ENCODE assay signal across 12 cellular contexts in the genomic region with DNA sequence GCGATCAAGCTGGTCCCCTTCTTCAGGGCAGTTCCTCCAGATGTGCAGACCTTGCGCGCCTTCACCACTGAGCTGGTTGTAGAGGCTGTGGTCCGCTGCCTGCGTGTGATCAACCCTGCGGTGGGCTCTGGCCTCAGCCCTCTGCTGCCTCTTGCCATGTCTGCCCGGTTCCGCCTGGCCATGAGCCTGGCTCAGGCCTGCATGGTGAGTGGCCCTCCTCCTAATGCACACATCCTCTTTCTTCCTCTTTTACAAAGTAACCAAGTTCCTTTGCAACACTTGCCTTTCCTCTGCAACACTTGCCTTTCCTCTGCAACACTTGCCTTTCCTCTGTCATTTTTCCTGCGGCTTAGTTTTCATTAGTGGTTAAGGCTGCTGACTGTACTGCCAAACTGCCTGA. TPM values are rescaled to one million over a fixed set of nuclear protein-coding genes. Genes with fewer than 3 reads are reported as not detected.
DNase-seq lines count a peak whose midpoint lies in the region; ATAC-seq and TF ChIP-seq lines count a peak whose summit lies in the region.
"Had no signal": no experiment of that assay in that cellular context is flagged by ENCODE, and none has a peak within 500 bp of the region (broad histone marks: within the 10 kb centered on the region; RNA-seq: fewer than 3 reads in every experiment).

No MANE protein-coding gene starts in this region.

- H3K9ac ChIP-seq in colonic mucosa (ENCODE audit: low read depth in 2 of 2, low read length in 2 of 2) = no peak overlapping the region

- DNase-seq in Caco-2 (no peak), HFFc6 (no peak), WTC11 (ENCODE audit: low spot score) (no peak), A673 (ENCODE audit: low spot score) (no peak), cerebellar nuclear complex (lab: John Stamatoyannopoulos, UW) (no peak), colonic mucosa (no peak), AG08395 (ENCODE audit: low spot score) (no peak)
- peak in 1 of 10 donors; percentile 4 for DNase-seq in naive thymus-derived CD8-positive, alpha-beta T cell
- DNase-seq: foreskin fibroblast, left ventricle myocardium inferior, NCI-H2029 had no signal

- ATAC-seq in WTC11 = no peak
- ATAC-seq in naive thymus-derived CD8-positive, alpha-beta T cell = no peak

- H3K4me3 ChIP-seq in Caco-2 (ENCODE audit: low read depth, low read length) = no peak overlapping the region
- no peak overlapping the region for H3K4me3 ChIP-seq in A673 (ENCODE audit: low read depth, low read length, poor library complexity, severe bottlenecking)
- H3K4me3 ChIP-seq in colonic mucosa = no peak overlapping the region
- H3K4me3 ChIP-seq: left ventricle myocardium inferior had no signal

- H3K4me3 Mint-ChIP-seq in Caco-2 (ENCODE audit: unreplicated experiment) (peak overlapping the region; percentile 96), HFFc6 (peak overlapping the region; percentile 98), WTC11 (peak overlapping the region; percentile 20)
- H3K4me3 Mint-ChIP-seq in naive thymus-derived CD8-positive, alpha-beta T cell = peak overlapping the region; percentile 52 to 95 (median 92)

- H3K4me1 Mint-ChIP-seq in Caco-2 (ENCODE audit: low read depth, unreplicated experiment) (no peaks in the 10 kb centered on the region), HFFc6 (ENCODE audit: low read depth) (0 out of 2 replicates have a peak, but pooled peaks cover 5% of the 10 kb centered on the region), WTC11 (no peaks in the 10 kb centered on the region)
- peaks cover 14 to 35% (median 26%) of the 10 kb centered on the region in 4 donors for H3K4me1 Mint-ChIP-seq in naive thymus-derived CD8-positive, alpha-beta T cell

- H3K9me3 ChIP-seq in Caco-2 = no peaks in the 10 kb centered on the region
- no peaks in the 10 kb centered on the region for H3K9me3 ChIP-seq in A673 (ENCODE audit: low read depth, low read length, poor library complexity, severe bottlenecking)
- H3K9me3 ChIP-seq in colonic mucosa = no peaks in the 10 kb centered on the region
- H3K9me3 ChIP-seq: left ventricle myocardium inferior had no signal

- POLR2A ChIA-PET in Caco-2 (lab: Charles Lee) (no interaction called here), WTC11 (lab: Charles Lee) (no interaction called here), A673 (lab: Charles Lee; ENCODE audit: low non-redundant PET) (no interaction called here)
- POLR2A ChIA-PET in naive thymus-derived CD8-positive, alpha-beta T cell (lab: Charles Lee) = interaction anchor here (0.8 kb wide), 1 partner anchor 11 kb away, joined by 3 read pairs; no protein-coding TSS in a partner anchor

- no peaks in the 10 kb centered on the region for H3K27me3 Mint-ChIP-seq in Caco-2 (ENCODE audit: insufficient read depth, unreplicated experiment)
- peaks cover 2% of the 10 kb centered on the region; the same call in 1 of the 2 replicates for H3K27me3 Mint-ChIP-seq in HFFc6 (ENCODE audit: insufficient read depth)
- no peaks in the 10 kb centered on the region; the same call in 1 of the 2 replicates for H3K27me3 Mint-ChIP-seq in WTC11 (ENCODE audit: low read depth)
- H3K27me3 Mint-ChIP-seq in naive thymus-derived CD8-positive, alpha-beta T cell = no peaks in the 10 kb centered on the region

- TF ChIP-seq CTCF in Caco-2 (IDR thresholded peaks at IDR 0.05; ENCODE audit: insufficient read depth in 1 of 2, low read depth in 1 of 2, low read length in 1 of 2, severe bottlenecking in 1 of 2, unreplicated experiment in 1 of 2) = no peak
- no peak for TF ChIP-seq CTCF in HFFc6 (IDR thresholded peaks at IDR 0.05)
- no peak for TF ChIP-seq CTCF in WTC11 (IDR thresholded peaks at IDR 0.05)
- no peak for TF ChIP-seq CTCF in A673 (conservative IDR thresholded peaks at IDR 0.05; ENCODE audit: low read depth, low read length)
- no peak for TF ChIP-seq CTCF in colonic mucosa (IDR thresholded peaks at IDR 0.05)

- no TSS peak for BruUV-seq in Caco-2 (replicated peaks; lab: Mats Ljungman, UMichigan)
- BruUV-seq in A673 (replicated peaks; lab: Mats Ljungman, UMichigan) = no TSS peak

- intact Hi-C loops in Caco-2 (cut with micrococcal nuclease; ENCODE audit: unreplicated experiment) = loop anchor here (10.0 kb wide), 1 partner anchor 62 kb away; the partner anchor contains the start of gene PLP2
- intact Hi-C loops in A673 (cut with micrococcal nuclease; ENCODE audit: unreplicated experiment) = no loop called here
- intact Hi-C loops in colonic mucosa (cut with DNase I) = no loop called here

- no peak overlapping the region for H3K27ac Mint-ChIP-seq in Caco-2 (ENCODE audit: unreplicated experiment)
- no peak overlapping the region for H3K27ac Mint-ChIP-seq in HFFc6
- H3K27ac Mint-ChIP-seq in WTC11 = 0 out of 2 replicates have a peak overlapping the region, but pooled peaks have one; percentile 60
- peak overlapping the region in 9 of 10 donors; percentile 45 to 90 (median 78) for H3K27ac Mint-ChIP-seq in naive thymus-derived CD8-positive, alpha-beta T cell

- H3K4me1 ChIP-seq in Caco-2 (no peaks in the 10 kb centered on the region), A673 (ENCODE audit: insufficient read depth, low read length, poor library complexity, severe bottlenecking) (no peaks in the 10 kb centered on the region), colonic mucosa (no peaks in the 10 kb centered on the region)

- H3K36me3 ChIP-seq in Caco-2 (ENCODE audit: control insufficient read depth, insufficient read depth, low read length) (no peaks in the 10 kb centered on the region), A673 (ENCODE audit: insufficient read depth, low read length, poor library complexity, severe bottlenecking) (no peaks in the 10 kb centered on the region), colonic mucosa (no peaks in the 10 kb centered on the region)

- no peak overlapping the region for H3K27ac ChIP-seq in A673 (ENCODE audit: low read depth, low read length, poor library complexity, severe bottlenecking)
- no peak overlapping the region for H3K27ac ChIP-seq in colonic mucosa
- H3K27ac ChIP-seq: left ventricle myocardium inferior had no signal

- H3K27me3 ChIP-seq in Caco-2 (replicated peaks; ENCODE audit: control insufficient read depth, insufficient read depth, low read length) (no peaks in the 10 kb centered on the region), A673 (replicated peaks; ENCODE audit: insufficient read depth, low read depth, low read length, poor library complexity) (no peaks in the 10 kb centered on the region), colonic mucosa (no peaks in the 10 kb centered on the region)

- CTCF ChIA-PET in Caco-2 (lab: Charles Lee) (no interaction called here), WTC11 (lab: Charles Lee) (no interaction called here), A673 (lab: Charles Lee) (no interaction called here)

- H3K36me3 Mint-ChIP-seq in Caco-2 (ENCODE audit: insufficient read depth, unreplicated experiment) (peaks cover 11% of the 10 kb centered on the region), HFFc6 (ENCODE audit: low read depth) (no peaks in the 10 kb centered on the region), WTC11 (no peaks in the 10 kb centered on the region)
- peaks cover 0 to 10% (median 0%) of the 10 kb centered on the region in 3 donors for H3K36me3 Mint-ChIP-seq in naive thymus-derived CD8-positive, alpha-beta T cell

- no peaks in the 10 kb centered on the region for H3K9me3 Mint-ChIP-seq in Caco-2 (ENCODE audit: unreplicated experiment)
- no peaks in the 10 kb centered on the region for H3K9me3 Mint-ChIP-seq in HFFc6
- H3K9me3 Mint-ChIP-seq in WTC11 = no peaks in the 10 kb centered on the region
- no peaks in the 10 kb centered on the region for H3K9me3 Mint-ChIP-seq in naive thymus-derived CD8-positive, alpha-beta T cell

TF ChIP-seq in WTC11, 78 proteins besides CTCF, POLR2A, EP300 and RAD21 (continues in another document):
- TF ChIP-seq SP1 (CRISPR knock-in tag; conservative IDR thresholded peaks at IDR 0.05) = no peak

RNA-seq across cellular contexts. Expression of gene CCDC22, which starts 1.8 kb away (rescaled TPM):
- total RNA-seq in Caco-2 (2022) (16.7 and 17.4 TPM in 2 replicates), WTC11 (2021) (10.2 to 13.4 TPM (median 13.2 TPM) in 3 replicates), A673 (2021) (18.9 and 20.5 TPM in 2 replicates), colonic mucosa (10 to 100 TPM; 17.6 to 22.6 TPM)
- 10 to 100 TPM; 12.9 to 16.3 (median 15.1) TPM for total RNA-seq in HFFc6 (2021; fragmentation: NEBNext Ultra II Directional; extraction: Animal tissue kit (Norgen Biotek cat#: 25700))
- total RNA-seq in naive thymus-derived CD8-positive, alpha-beta T cell = 10 to 100 TPM; 27.4 to 27.9 TPM
- polyA plus RNA-seq in naive thymus-derived CD8-positive, alpha-beta T cell = 10 to 100 TPM; 22.2 to 29.8 (median 25.2) TPM

RNA-seq across cellular contexts. Expression of gene CACNA1F, which starts 3.9 kb away (rescaled TPM):
- total RNA-seq in Caco-2 (2022) (0.05 and 0.09 TPM in 2 replicates), WTC11 (2021) (1.6 to 2.7 TPM (median 1.8 TPM) in 3 replicates), A673 (2021) (not detected in 2 replicates), colonic mucosa (1 to 10 TPM; 1.0 TPM)
- not detected for total RNA-seq in HFFc6 (2021; fragmentation: NEBNext Ultra II Directional; extraction: Animal tissue kit (Norgen Biotek cat#: 25700))
- 1 to 10 TPM; 3.6 to 3.8 TPM for total RNA-seq in naive thymus-derived CD8-positive, alpha-beta T cell
- polyA plus RNA-seq in naive thymus-derived CD8-positive, alpha-beta T cell = under 1 TPM in 1 of 3 donors, not detected in 2; 0.02 TPM

RNA-seq across cellular contexts. Expression of gene FOXP3, which starts 27.4 kb away (rescaled TPM):
- total RNA-seq in Caco-2 (2022) (0.84 and 0.88 TPM in 2 replicates), WTC11 (2021) (0.39 to 0.42 TPM (median 0.39 TPM) in 3 replicates), A673 (2021) (0.20 TPM in 1 of 2 replicates, not detected in the other), colonic mucosa (under 1 TPM; 0.21 to 0.30 TPM)
- under 1 TPM in 3 of 6 experiments, not detected in 3; 0.09 to 0.16 (median 0.14) TPM for total RNA-seq in HFFc6 (2021; fragmentation: NEBNext Ultra II Directional; extraction: Animal tissue kit (Norgen Biotek cat#: 25700))
- total RNA-seq in naive thymus-derived CD8-positive, alpha-beta T cell = under 1 TPM; 0.18 to 0.41 TPM
- polyA plus RNA-seq in naive thymus-derived CD8-positive, alpha-beta T cell = under 1 TPM in 2 of 3 donors, not detected in 1; 0.17 to 0.33 TPM
- total RNA-seq: cerebellum, left ventricle myocardium inferior had no signal

RNA-seq across cellular contexts. Expression of gene PPP1R3F, which starts 32.5 kb away (rescaled TPM):
- total RNA-seq in Caco-2 (2022) (3.9 and 4.3 TPM in 2 replicates), WTC11 (2021) (7.0 to 14.1 TPM (median 11.3 TPM) in 3 replicates), A673 (2021) (11.4 and 12.3 TPM in 2 replicates), colonic mucosa (1 to 10 TPM; 1.9 to 2.8 TPM)
- total RNA-seq in HFFc6 (2021; fragmentation: NEBNext Ultra II Directional; extraction: Animal tissue kit (Norgen Biotek cat#: 25700)) = 1 to 10 TPM; 2.4 to 4.5 (median 4.1) TPM
- 10 to 100 TPM; 14.8 to 21.8 TPM for total RNA-seq in naive thymus-derived CD8-positive, alpha-beta T cell
- polyA plus RNA-seq in naive thymus-derived CD8-positive, alpha-beta T cell = 1 to 10 TPM; 6.7 to 9.7 (median 8.3) TPM

RNA-seq across cellular contexts. Expression of gene SYP, which starts 37.1 kb away (rescaled TPM):
- total RNA-seq in Caco-2 (2022) (18.3 and 23.3 TPM in 2 replicates), WTC11 (2021) (4.8 to 7.0 TPM (median 5.3 TPM) in 3 replicates), A673 (2021) (14.6 and 16.3 TPM in 2 replicates), colonic mucosa (1 to 10 TPM; 6.4 to 7.4 TPM)
- total RNA-seq in HFFc6 (2021; fragmentation: NEBNext Ultra II Directional; extraction: Animal tissue kit (Norgen Biotek cat#: 25700)) = under 1 TPM; 0.11 to 0.34 (median 0.24) TPM
- under 1 TPM; 0.34 to 0.58 TPM for total RNA-seq in naive thymus-derived CD8-positive, alpha-beta T cell
- under 1 TPM; 0.27 to 0.41 (median 0.40) TPM for polyA plus RNA-seq in naive thymus-derived CD8-positive, alpha-beta T cell

Comparison
In these comparisons a context has a peak if more than half of its experiments do, and no peak if none do; other contexts are left out.
1. H3K27ac Mint-ChIP-seq: peak in WTC11 (single experiment) and naive thymus-derived CD8-positive, alpha-beta T cell (9 of 10); none in Caco-2 (single experiment) and HFFc6 (single experiment).
2. H3K4me3 Mint-ChIP-seq: peak in every context shown above with its lines; median percentile 98 in HFFc6; 96 in Caco-2; 92 in naive thymus-derived CD8-positive, alpha-beta T cell; 20 in WTC11.